Comparison of ENCODE assay signal across 1 cellular context in the genomic region with DNA sequence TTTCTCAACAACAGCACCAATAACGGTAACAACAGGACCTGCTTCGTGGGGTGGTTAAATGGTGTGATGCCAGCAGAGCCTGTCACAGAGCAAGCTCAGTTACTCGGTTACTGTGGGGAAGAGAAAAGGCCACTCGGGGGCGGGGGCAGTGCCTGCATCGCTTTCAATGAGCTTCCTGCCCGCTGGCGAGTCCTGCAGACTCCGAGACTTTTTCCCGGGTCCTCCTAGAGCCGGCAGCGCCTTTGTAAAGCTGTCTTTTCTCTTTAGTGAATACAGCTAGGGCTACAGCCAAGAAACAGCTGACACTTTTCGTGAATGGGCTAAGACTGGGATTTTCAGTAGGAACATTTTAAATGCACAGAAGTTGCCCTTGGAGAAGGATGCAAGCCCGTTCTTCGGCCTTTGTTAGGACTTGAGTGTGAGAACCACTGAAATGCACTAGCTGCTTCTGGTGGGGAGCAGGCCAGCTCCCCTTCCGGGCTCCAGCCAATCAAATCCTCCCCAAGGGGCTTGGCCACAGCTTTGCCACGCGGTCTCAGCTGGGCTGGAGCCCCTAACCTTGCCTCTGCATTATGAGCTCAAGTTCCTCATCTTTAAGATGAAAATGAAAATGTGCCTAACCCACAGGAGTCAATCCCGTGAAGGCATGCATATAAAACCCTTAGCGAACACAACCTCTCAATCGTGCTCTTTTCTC.
TF ChIP-seq lines count a peak whose summit lies in the region.

No MANE protein-coding gene starts in this region.

TF ChIP-seq in GM23338, 12 proteins besides CTCF, POLR2A, EP300 and RAD21:
- TF ChIP-seq ZNF331 (CRISPR knock-in tag; IDR thresholded peaks at IDR 0.05; ENCODE audit: low read depth): no peak
- TF ChIP-seq, protein P1, sequence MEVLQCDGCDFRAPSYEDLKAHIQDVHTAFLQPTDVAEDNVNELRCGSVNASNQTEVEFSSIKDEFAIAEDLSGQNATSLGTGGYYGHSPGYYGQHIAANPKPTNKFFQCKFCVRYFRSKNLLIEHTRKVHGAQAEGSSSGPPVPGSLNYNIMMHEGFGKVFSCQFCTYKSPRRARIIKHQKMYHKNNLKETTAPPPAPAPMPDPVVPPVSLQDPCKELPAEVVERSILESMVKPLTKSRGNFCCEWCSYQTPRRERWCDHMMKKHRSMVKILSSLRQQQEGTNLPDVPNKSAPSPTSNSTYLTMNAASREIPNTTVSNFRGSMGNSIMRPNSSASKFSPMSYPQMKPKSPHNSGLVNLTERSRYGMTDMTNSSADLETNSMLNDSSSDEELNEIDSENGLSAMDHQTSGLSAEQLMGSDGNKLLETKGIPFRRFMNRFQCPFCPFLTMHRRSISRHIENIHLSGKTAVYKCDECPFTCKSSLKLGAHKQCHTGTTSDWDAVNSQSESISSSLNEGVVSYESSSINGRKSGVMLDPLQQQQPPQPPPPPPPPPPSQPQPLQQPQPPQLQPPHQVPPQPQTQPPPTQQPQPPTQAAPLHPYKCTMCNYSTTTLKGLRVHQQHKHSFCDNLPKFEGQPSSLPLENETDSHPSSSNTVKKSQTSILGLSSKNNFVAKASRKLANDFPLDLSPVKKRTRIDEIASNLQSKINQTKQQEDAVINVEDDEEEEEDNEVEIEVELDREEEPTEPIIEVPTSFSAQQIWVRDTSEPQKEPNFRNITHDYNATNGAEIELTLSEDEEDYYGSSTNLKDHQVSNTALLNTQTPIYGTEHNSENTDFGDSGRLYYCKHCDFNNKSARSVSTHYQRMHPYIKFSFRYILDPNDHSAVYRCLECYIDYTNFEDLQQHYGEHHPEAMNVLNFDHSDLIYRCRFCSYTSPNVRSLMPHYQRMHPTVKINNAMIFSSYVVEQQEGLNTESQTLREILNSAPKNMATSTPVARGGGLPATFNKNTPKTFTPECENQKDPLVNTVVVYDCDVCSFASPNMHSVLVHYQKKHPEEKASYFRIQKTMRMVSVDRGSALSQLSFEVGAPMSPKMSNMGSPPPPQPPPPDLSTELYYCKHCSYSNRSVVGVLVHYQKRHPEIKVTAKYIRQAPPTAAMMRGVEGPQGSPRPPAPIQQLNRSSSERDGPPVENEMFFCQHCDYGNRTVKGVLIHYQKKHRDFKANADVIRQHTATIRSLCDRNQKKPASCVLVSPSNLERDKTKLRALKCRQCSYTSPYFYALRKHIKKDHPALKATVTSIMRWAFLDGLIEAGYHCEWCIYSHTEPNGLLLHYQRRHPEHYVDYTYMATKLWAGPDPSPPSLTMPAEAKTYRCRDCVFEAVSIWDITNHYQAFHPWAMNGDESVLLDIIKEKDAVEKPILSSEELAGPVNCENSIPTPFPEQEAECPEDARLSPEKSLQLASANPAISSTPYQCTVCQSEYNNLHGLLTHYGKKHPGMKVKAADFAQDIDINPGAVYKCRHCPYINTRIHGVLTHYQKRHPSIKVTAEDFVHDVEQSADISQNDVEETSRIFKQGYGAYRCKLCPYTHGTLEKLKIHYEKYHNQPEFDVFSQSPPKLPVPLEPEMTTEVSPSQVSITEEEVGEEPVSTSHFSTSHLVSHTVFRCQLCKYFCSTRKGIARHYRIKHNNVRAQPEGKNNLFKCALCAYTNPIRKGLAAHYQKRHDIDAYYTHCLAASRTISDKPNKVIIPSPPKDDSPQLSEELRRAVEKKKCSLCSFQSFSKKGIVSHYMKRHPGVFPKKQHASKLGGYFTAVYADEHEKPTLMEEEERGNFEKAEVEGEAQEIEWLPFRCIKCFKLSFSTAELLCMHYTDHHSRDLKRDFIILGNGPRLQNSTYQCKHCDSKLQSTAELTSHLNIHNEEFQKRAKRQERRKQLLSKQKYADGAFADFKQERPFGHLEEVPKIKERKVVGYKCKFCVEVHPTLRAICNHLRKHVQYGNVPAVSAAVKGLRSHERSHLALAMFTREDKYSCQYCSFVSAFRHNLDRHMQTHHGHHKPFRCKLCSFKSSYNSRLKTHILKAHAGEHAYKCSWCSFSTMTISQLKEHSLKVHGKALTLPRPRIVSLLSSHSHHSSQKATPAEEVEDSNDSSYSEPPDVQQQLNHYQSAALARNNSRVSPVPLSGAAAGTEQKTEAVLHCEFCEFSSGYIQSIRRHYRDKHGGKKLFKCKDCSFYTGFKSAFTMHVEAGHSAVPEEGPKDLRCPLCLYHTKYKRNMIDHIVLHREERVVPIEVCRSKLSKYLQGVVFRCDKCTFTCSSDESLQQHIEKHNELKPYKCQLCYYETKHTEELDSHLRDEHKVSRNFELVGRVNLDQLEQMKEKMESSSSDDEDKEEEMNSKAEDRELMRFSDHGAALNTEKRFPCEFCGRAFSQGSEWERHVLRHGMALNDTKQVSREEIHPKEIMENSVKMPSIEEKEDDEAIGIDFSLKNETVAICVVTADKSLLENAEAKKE (CRISPR knock-in tag; IDR thresholded peaks at IDR 0.05): no peak
- TF ChIP-seq JUNB (IDR thresholded peaks at IDR 0.05; ENCODE audit: unreplicated experiment): no peak
- no peak for TF ChIP-seq STAT1 (IDR thresholded peaks at IDR 0.05; ENCODE audit: unreplicated experiment)
- no peak for TF ChIP-seq ETS1 (IDR thresholded peaks at IDR 0.05)
- TF ChIP-seq POLR2AphosphoS5 (IDR thresholded peaks at IDR 0.05; ENCODE audit: low read depth): no peak
- no peak for TF ChIP-seq CREB1 (CRISPR knock-in tag; IDR thresholded peaks at IDR 0.05; ENCODE audit: low read depth)
